8 cellular contexts compared by ENCODE assay signal in genomic region chr7:36291387-36292316, GRCh38.
A peak's percentile ranks its signal among the peaks of the same experiment; 100 is the strongest.
DNase-seq lines count a peak whose midpoint lies in the region; TF ChIP-seq lines count a peak whose summit lies in the region.

No MANE protein-coding gene starts in this region.

- peak overlapping the region in 2 of 4 donors; percentile 27 to 42 for H3K4me3 ChIP-seq in Peyer's patch
- H3K4me3 ChIP-seq in fibroblast of pulmonary artery (replicated peaks; ENCODE audit: low read depth, low read length) = peak overlapping the region; percentile 54
- peak overlapping the region; percentile 10 to 34 (median 32) for H3K4me3 ChIP-seq in stomach

- H3K9me3 ChIP-seq in Peyer's patch = no peaks in the 10 kb centered on the region
- no peaks in the 10 kb centered on the region for H3K9me3 ChIP-seq in stomach

- H3K27ac ChIP-seq in Peyer's patch = peak overlapping the region; percentile 27 to 91 (median 70)
- peak overlapping the region; percentile 63 to 89 (median 85) for H3K27ac ChIP-seq in stomach

- peak overlapping the region; percentile 3 for H3K4me3 Mint-ChIP-seq in neural crest cell

- TF ChIP-seq EP300 in stomach (IDR thresholded peaks at IDR 0.05) = no peak

- peak; percentile 74 for DNase-seq in NCI-H1436 (lab: John Stamatoyannopoulos, UW)
- no peak for DNase-seq in NCI-H1436 treated with DMSO at 0.1 percent for 48 hours (lab: John Stamatoyannopoulos, UW)
- DNase-seq in KG1 (lab: John Stamatoyannopoulos, UW) = peak; percentile 49
- peak; percentile 79 to 93 (median 90) for DNase-seq in Peyer's patch
- DNase-seq in activated T-helper 1 cell treated with anti-CD3 and anti-CD28 coated beads, Interleukin-2, amount 50 U/mL, for 16 hours (ENCODE audit: low read depth in 1 of 2, low spot score in 1 of 2) = peak; percentile 57 to 59
- DNase-seq in fibroblast of pulmonary artery (ENCODE audit: low read depth) = peak; percentile 89
- DNase-seq in neural crest cell (ENCODE audit: low read depth, low spot score) = peak; percentile 85
- peak; percentile 91 for DNase-seq in stomach

- H3K27ac Mint-ChIP-seq in neural crest cell (ENCODE audit: unreplicated experiment) = peak overlapping the region; percentile 67

- TF ChIP-seq POLR2A in Peyer's patch (IDR thresholded peaks at IDR 0.05) = peak in 1 of 2 donors; percentile 44
- TF ChIP-seq POLR2A in stomach (IDR thresholded peaks at IDR 0.05) = no peak

- no peaks in the 10 kb centered on the region for H3K9me3 Mint-ChIP-seq in neural crest cell

- H3K27me3 Mint-ChIP-seq in neural crest cell (ENCODE audit: low read depth) = no peaks in the 10 kb centered on the region

- peaks cover 6% of the 10 kb centered on the region for H3K36me3 Mint-ChIP-seq in neural crest cell (ENCODE audit: low read depth)

- peaks cover 6 to 31% (median 8%) of the 10 kb centered on the region in 4 donors for H3K4me1 ChIP-seq in Peyer's patch
- H3K4me1 ChIP-seq in stomach = peaks cover 30 to 51% (median 37%) of the 10 kb centered on the region in 4 donors

- H3K27me3 ChIP-seq in Peyer's patch (no peaks in the 10 kb centered on the region), stomach (no peaks in the 10 kb centered on the region)

- intact Hi-C loops in stomach (cut with DNase I; ENCODE audit: low total_unique reads) = loop anchor here (2.0 to 10.0 kb wide), 2 partner anchors 137 to 307 kb away; partner anchors contain the start of gene EEPD1

- TF ChIP-seq CTCF in Peyer's patch (IDR thresholded peaks at IDR 0.05) (peak; percentile 77 to 99 (median 98)), fibroblast of pulmonary artery (IDR thresholded peaks at IDR 0.05; ENCODE audit: low read length, missing control alignments) (peak; percentile 92), neural crest cell (conservative IDR thresholded peaks at IDR 0.05) (peak; percentile 99), stomach (IDR thresholded peaks at IDR 0.05) (peak in 6 of 7 experiments; percentile 89 to 99 (median 97))

- WGBS in stomach, 5 donors = 16 to 21% (median 17%) methylated on average over 17 to 18 of the region's 18 CpGs

- peaks cover 28% of the 10 kb centered on the region for H3K4me1 Mint-ChIP-seq in neural crest cell

- H3K36me3 ChIP-seq in Peyer's patch (peaks cover 0 to 9% (median 0%) of the 10 kb centered on the region in 3 donors), stomach (peaks cover 0 to 18% (median 10%) of the 10 kb centered on the region in 4 donors)
